Comparison of ENCODE assay signal across 10 cellular contexts in the genomic region with DNA sequence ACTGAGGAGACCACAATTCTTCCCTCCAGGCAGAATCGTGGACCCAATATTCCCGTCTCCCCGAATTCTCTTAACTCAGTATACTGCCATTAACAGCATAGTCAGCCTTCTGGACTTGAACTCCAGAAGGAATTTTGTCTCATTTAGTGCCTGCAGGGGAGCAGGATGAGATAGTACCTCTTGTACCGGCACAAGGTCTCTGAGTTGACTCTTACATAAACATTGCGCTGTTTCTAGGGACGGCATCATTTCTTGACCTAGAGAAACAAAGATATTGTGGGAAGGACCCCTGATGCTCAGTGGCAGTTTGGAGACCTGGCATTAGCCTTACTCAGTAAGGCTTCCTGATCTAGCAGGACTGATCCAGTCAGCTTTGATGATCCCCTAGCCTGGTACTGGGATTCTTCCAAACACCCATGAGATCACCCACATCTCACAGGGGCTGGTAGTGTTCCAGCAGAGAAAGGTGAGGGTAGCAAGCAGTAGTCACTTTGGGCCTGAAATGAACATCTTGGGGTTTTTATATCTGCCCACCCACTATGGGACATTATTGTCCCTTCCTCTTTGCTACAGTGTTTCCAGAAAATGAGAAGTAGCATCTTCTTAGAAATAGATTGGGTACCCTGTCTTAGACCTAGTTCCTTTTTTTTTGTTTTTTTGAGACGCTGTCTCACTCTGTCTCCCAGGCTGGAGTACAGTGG.
DNase-seq lines count a peak whose midpoint lies in the region; TF ChIP-seq lines count a peak whose summit lies in the region.
"Had no signal": no experiment of that assay in that cellular context is flagged by ENCODE, and none has a peak within 500 bp of the region (broad histone marks: within the 10 kb centered on the region; RNA-seq: fewer than 3 reads in every experiment).

No MANE protein-coding gene starts in this region.

- WGBS in mammary epithelial cell (ENCODE audit: low coverage, missing lambda C conversion rate), result 93% methylated on average over 7 of the region's 7 CpGs

- BruUV-seq in mammary epithelial cell (replicated peaks; lab: Mats Ljungman, UMichigan), result no TSS peak

- no peaks in the 10 kb centered on the region for H4K20me1 ChIP-seq in mammary epithelial cell (ENCODE audit: insufficient read depth, low read length)

- no peaks in the 10 kb centered on the region for H3K36me3 ChIP-seq in MG63
- no peaks in the 10 kb centered on the region for H3K36me3 ChIP-seq in mammary epithelial cell (ENCODE audit: insufficient read depth, low read length)
- H3K36me3 ChIP-seq in muscle layer of duodenum (ENCODE audit: control insufficient read depth in 1 of 2, insufficient read depth in 2 of 2, low read length in 2 of 2), result no peaks in the 10 kb centered on the region

- H3K4me3 ChIP-seq in AG04449 (ENCODE audit: low read depth, low read length) (peak overlapping the region; percentile 60; the same call in 1 of the 2 replicates), MG63 (peak overlapping the region; percentile 53; the same call in 1 of the 2 replicates), mammary epithelial cell (replicated peaks in 1 of 3; ENCODE audit: insufficient read depth in 1 of 3, low read depth in 2 of 3, low read length in 3 of 3) (no peak overlapping the region), muscle layer of duodenum (ENCODE audit: low read depth in 1 of 2, low read length in 2 of 2) (peak overlapping the region; percentile 70 to 81)

- intact Hi-C loops in mammary epithelial cell (cut with micrococcal nuclease), result loop anchor here (5.0 kb wide), 2 partner anchors 210 to 335 kb away; a partner anchor contains a TSS

- in situ Hi-C loops in mammary epithelial cell (cut with MboI; ENCODE audit: low sequenced_read_pairs in 2 of 2), result no loop called here

- no peaks in the 10 kb centered on the region for H3K79me2 ChIP-seq in mammary epithelial cell (ENCODE audit: insufficient read depth, low read length)

- H3K27me3 ChIP-seq in MG63 (no peaks in the 10 kb centered on the region), mammary epithelial cell (ENCODE audit: insufficient read depth, low read length) (no peaks in the 10 kb centered on the region), muscle layer of duodenum (ENCODE audit: low read depth, low read length) (no peaks in the 10 kb centered on the region)

- peaks cover 12% of the 10 kb centered on the region for H3K4me1 ChIP-seq in mammary epithelial cell (ENCODE audit: insufficient read depth, low read length)
- peaks cover 5 to 8% of the 10 kb centered on the region in 2 donors for H3K4me1 ChIP-seq in muscle layer of duodenum (ENCODE audit: control insufficient read depth in 1 of 2, insufficient read depth in 2 of 2, low read length in 2 of 2)

- H3K27ac ChIP-seq in mammary epithelial cell (ENCODE audit: insufficient read depth, low read depth, low read length) (no peak overlapping the region), muscle layer of duodenum (ENCODE audit: low read length) (peak overlapping the region; percentile 84)
- H3K27ac ChIP-seq: epithelial cell of prostate had no signal

- H3K9me3 ChIP-seq in MG63 (no peaks in the 10 kb centered on the region), mammary epithelial cell (replicated peaks; ENCODE audit: insufficient read depth, low read length) (no peaks in the 10 kb centered on the region), muscle layer of duodenum (ENCODE audit: control insufficient read depth in 1 of 2, low read length in 2 of 2) (no peaks in the 10 kb centered on the region)

- DNase-seq in AG04449 (ENCODE audit: low read depth, low spot score) (no peak), MG63 (no peak), mammary epithelial cell (no peak), NCI-H524 treated with DMSO at 0.1 percent for 48 hours (lab: John Stamatoyannopoulos, UW) (no peak), activated gamma-delta T cell treated with Interleukin-2 at 50 U/mL for 16 hours (no peak), DMS53 (lab: John Stamatoyannopoulos, UW) (no peak), A172 (ENCODE audit: low spot score) (no peak)
- DNase-seq: NCI-H1930 had no signal

- POLR2A ChIA-PET in AG04449 (lab: Yijun Ruan, JAX), result no interaction called here

- H3K4me2 ChIP-seq in mammary epithelial cell (ENCODE audit: insufficient read depth, low read depth, low read length), result no peak overlapping the region

- CTCF ChIA-PET in AG04449 (lab: Yijun Ruan, JAX), result interaction anchor here (0.8 to 1.6 kb wide), 2 partner anchors 11 to 210 kb away, joined by 3 to 5 read pairs; no protein-coding TSS in a partner anchor
- CTCF ChIA-PET in mammary epithelial cell (lab: Charles Lee; ENCODE audit: low non-redundant PET), result no interaction called here

- H2AFZ ChIP-seq in mammary epithelial cell (ENCODE audit: low read depth, low read length), result peak overlapping the region; percentile 98

- TF ChIP-seq CTCF in AG04449 (IDR thresholded peaks at IDR 0.05; ENCODE audit: insufficient read depth, low read length, missing control alignments) (no peak), mammary epithelial cell (conservative IDR thresholded peaks at IDR 0.05 in 1 of 2, IDR thresholded peaks at IDR 0.05 in 1 of 2; ENCODE audit: extremely low read depth in 1 of 2, insufficient read depth in 1 of 2, low read depth in 1 of 2, low read length in 2 of 2) (no peak)

- H3K9ac ChIP-seq in mammary epithelial cell (ENCODE audit: insufficient read depth, low read length), result no peak overlapping the region

- dilution Hi-C loops in mammary epithelial cell (cut with HindIII; ENCODE audit: low sequenced_read_pairs), result no loop called here

Comparison
In these comparisons a context has a peak if more than half of its experiments do, and no peak if none do; other contexts are left out.
1. H3K4me3 ChIP-seq: peak in AG04449 (single experiment), MG63 (single experiment) and muscle layer of duodenum (2 of 2); none in mammary epithelial cell (0 of 3).